In the genomic region with DNA sequence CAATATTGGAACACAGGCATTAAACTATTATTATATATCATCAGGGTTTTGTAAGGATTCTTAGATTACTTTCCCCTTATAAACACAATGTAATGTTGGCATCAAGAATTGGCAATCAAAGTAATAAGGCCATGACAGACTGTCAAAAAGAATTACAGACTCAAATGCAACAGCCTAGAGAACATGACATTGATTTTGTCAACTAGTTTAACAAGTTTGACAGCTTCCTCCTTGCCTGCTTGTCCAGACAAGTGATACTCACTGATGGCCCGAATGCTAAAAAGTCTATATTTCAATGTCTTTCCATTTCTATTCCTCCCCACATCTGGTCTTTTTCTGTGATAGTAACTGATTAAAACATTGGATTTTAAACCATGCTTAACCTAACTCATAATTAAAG, we compare ENCODE assay signal across 20 cellular contexts.
"Had no signal": no experiment of that assay in that cellular context is flagged by ENCODE, and none has a peak within 500 bp of the region (broad histone marks: within the 10 kb centered on the region; RNA-seq: fewer than 3 reads in every experiment).

No MANE protein-coding gene starts in this region.

- H3K36me3 ChIP-seq: heart right ventricle, neutrophil, pancreas, right lobe of liver, stomach, upper lobe of right lung had no signal

- FAIRE-seq: pancreas, small intestine had no signal

- H3K27ac Mint-ChIP-seq: activated naive CD8-positive, alpha-beta T cell; activated T-helper 1 cell treated with anti-CD3 and anti-CD28 coated beads, Interleukin-12 subunit alpha, Interleukin-12 subunit beta, Interleukin-2, Interleukin-4 antibody, amounts not matched to agents 30 ng/mL and 10 ng/mL and 1 ng/mL, durations not matched to agents 14 hours and 24 hours and 36 hours; endodermal cell; natural killer cell; stimulated activated effector memory CD8-positive, alpha-beta T cell treated with anti-CD3 and anti-CD28 coated beads, Interleukin-12 subunit alpha, Interleukin-12 subunit beta, amount 100 ng/mL, for 72 hours; T-helper 17 cell had no signal

- H3K4me1 ChIP-seq: heart right ventricle, pancreas, right lobe of liver, stomach, testis, upper lobe of right lung had no signal

- ATAC-seq: heart right ventricle; natural killer cell; pancreas; right lobe of liver; stimulated activated effector memory CD8-positive, alpha-beta T cell treated with anti-CD3 and anti-CD28 coated beads, Interleukin-12 subunit alpha, Interleukin-12 subunit beta, amount 100 ng/mL, for 72 hours; T-helper 17 cell; upper lobe of right lung had no signal

- H3K36me3 Mint-ChIP-seq: activated naive CD8-positive, alpha-beta T cell; natural killer cell; stimulated activated effector memory CD8-positive, alpha-beta T cell treated with anti-CD3 and anti-CD28 coated beads, Interleukin-12 subunit alpha, Interleukin-12 subunit beta, amount 100 ng/mL, for 72 hours had no signal

- H3K27me3 ChIP-seq: dorsolateral prefrontal cortex, pancreas, right lobe of liver, stomach, testis, upper lobe of right lung had no signal

- H3K9me3 Mint-ChIP-seq: activated T-helper 1 cell treated with anti-CD3 and anti-CD28 coated beads, Interleukin-12 subunit alpha, Interleukin-12 subunit beta, Interleukin-2, Interleukin-4 antibody, amounts not matched to agents 30 ng/mL and 10 ng/mL and 1 ng/mL, durations not matched to agents 14 hours and 24 hours and 36 hours; endodermal cell; natural killer cell; stimulated activated effector memory CD8-positive, alpha-beta T cell treated with anti-CD3 and anti-CD28 coated beads, Interleukin-12 subunit alpha, Interleukin-12 subunit beta, amount 100 ng/mL, for 72 hours had no signal

- H3K4me3 Mint-ChIP-seq: activated naive CD8-positive, alpha-beta T cell; activated T-helper 1 cell treated with anti-CD3 and anti-CD28 coated beads, Interleukin-12 subunit alpha, Interleukin-12 subunit beta, Interleukin-2, Interleukin-4 antibody, amounts not matched to agents 30 ng/mL and 10 ng/mL and 1 ng/mL, durations not matched to agents 14 hours and 24 hours and 36 hours; endodermal cell; natural killer cell; stimulated activated effector memory CD8-positive, alpha-beta T cell treated with anti-CD3 and anti-CD28 coated beads, Interleukin-12 subunit alpha, Interleukin-12 subunit beta, amount 100 ng/mL, for 72 hours; T-helper 17 cell had no signal

- H3K27me3 Mint-ChIP-seq: activated naive CD8-positive, alpha-beta T cell; T-helper 17 cell had no signal

- H3K27ac ChIP-seq: dorsolateral prefrontal cortex, heart right ventricle, neutrophil, pancreas, right lobe of liver, stomach, testis, upper lobe of right lung had no signal

- H3K9me3 ChIP-seq: heart right ventricle, neutrophil, pancreas, right lobe of liver, stomach, testis, upper lobe of right lung had no signal

- H3K4me3 ChIP-seq: dorsolateral prefrontal cortex, heart right ventricle, pancreas, right lobe of liver, stomach, testis, upper lobe of right lung had no signal

- DNase-seq: activated CD4-positive, alpha-beta T cell treated with anti-CD3 and anti-CD28 coated beads, Interleukin-2, amount 50 U/mL, for 4 hours; activated gamma-delta T cell treated with Interleukin-2 at 50 U/mL for 16 hours; activated T-cell treated with anti-CD3 and anti-CD28 coated beads for 4 hours; dorsolateral prefrontal cortex; endodermal cell; heart right ventricle; mesendoderm; natural killer cell; pancreas; right lobe of liver; small intestine; stimulated activated CD4-positive, alpha-beta T cell treated with anti-CD3 and anti-CD28 coated beads, Interleukin-4, amount 100 ng/mL, for 24 hours; stomach; T-helper 17 cell; testis; upper lobe of right lung had no signal

- H3K4me1 Mint-ChIP-seq: natural killer cell; stimulated activated effector memory CD8-positive, alpha-beta T cell treated with anti-CD3 and anti-CD28 coated beads, Interleukin-12 subunit alpha, Interleukin-12 subunit beta, amount 100 ng/mL, for 72 hours; T-helper 17 cell had no signal
